1 cellular context compared by ENCODE assay signal in genomic region chr16:64950262-64950661, GRCh38.
TF ChIP-seq lines count a peak whose summit lies in the region.

No MANE protein-coding gene starts in this region.

TF ChIP-seq in GM23338, 12 proteins besides CTCF, POLR2A, EP300 and RAD21 (continued from another document):
- TF ChIP-seq, protein P1, sequence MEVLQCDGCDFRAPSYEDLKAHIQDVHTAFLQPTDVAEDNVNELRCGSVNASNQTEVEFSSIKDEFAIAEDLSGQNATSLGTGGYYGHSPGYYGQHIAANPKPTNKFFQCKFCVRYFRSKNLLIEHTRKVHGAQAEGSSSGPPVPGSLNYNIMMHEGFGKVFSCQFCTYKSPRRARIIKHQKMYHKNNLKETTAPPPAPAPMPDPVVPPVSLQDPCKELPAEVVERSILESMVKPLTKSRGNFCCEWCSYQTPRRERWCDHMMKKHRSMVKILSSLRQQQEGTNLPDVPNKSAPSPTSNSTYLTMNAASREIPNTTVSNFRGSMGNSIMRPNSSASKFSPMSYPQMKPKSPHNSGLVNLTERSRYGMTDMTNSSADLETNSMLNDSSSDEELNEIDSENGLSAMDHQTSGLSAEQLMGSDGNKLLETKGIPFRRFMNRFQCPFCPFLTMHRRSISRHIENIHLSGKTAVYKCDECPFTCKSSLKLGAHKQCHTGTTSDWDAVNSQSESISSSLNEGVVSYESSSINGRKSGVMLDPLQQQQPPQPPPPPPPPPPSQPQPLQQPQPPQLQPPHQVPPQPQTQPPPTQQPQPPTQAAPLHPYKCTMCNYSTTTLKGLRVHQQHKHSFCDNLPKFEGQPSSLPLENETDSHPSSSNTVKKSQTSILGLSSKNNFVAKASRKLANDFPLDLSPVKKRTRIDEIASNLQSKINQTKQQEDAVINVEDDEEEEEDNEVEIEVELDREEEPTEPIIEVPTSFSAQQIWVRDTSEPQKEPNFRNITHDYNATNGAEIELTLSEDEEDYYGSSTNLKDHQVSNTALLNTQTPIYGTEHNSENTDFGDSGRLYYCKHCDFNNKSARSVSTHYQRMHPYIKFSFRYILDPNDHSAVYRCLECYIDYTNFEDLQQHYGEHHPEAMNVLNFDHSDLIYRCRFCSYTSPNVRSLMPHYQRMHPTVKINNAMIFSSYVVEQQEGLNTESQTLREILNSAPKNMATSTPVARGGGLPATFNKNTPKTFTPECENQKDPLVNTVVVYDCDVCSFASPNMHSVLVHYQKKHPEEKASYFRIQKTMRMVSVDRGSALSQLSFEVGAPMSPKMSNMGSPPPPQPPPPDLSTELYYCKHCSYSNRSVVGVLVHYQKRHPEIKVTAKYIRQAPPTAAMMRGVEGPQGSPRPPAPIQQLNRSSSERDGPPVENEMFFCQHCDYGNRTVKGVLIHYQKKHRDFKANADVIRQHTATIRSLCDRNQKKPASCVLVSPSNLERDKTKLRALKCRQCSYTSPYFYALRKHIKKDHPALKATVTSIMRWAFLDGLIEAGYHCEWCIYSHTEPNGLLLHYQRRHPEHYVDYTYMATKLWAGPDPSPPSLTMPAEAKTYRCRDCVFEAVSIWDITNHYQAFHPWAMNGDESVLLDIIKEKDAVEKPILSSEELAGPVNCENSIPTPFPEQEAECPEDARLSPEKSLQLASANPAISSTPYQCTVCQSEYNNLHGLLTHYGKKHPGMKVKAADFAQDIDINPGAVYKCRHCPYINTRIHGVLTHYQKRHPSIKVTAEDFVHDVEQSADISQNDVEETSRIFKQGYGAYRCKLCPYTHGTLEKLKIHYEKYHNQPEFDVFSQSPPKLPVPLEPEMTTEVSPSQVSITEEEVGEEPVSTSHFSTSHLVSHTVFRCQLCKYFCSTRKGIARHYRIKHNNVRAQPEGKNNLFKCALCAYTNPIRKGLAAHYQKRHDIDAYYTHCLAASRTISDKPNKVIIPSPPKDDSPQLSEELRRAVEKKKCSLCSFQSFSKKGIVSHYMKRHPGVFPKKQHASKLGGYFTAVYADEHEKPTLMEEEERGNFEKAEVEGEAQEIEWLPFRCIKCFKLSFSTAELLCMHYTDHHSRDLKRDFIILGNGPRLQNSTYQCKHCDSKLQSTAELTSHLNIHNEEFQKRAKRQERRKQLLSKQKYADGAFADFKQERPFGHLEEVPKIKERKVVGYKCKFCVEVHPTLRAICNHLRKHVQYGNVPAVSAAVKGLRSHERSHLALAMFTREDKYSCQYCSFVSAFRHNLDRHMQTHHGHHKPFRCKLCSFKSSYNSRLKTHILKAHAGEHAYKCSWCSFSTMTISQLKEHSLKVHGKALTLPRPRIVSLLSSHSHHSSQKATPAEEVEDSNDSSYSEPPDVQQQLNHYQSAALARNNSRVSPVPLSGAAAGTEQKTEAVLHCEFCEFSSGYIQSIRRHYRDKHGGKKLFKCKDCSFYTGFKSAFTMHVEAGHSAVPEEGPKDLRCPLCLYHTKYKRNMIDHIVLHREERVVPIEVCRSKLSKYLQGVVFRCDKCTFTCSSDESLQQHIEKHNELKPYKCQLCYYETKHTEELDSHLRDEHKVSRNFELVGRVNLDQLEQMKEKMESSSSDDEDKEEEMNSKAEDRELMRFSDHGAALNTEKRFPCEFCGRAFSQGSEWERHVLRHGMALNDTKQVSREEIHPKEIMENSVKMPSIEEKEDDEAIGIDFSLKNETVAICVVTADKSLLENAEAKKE (CRISPR knock-in tag; IDR thresholded peaks at IDR 0.05): no peak
- TF ChIP-seq ZNF114 (CRISPR knock-in tag; IDR thresholded peaks at IDR 0.05): no peak
- no peak for TF ChIP-seq ETS1 (IDR thresholded peaks at IDR 0.05)
- no peak for TF ChIP-seq NANOG (IDR thresholded peaks at IDR 0.05; ENCODE audit: borderline replicate concordance)
- TF ChIP-seq STAT1 (IDR thresholded peaks at IDR 0.05; ENCODE audit: unreplicated experiment): no peak
- no peak for TF ChIP-seq ZNF331 (CRISPR knock-in tag; IDR thresholded peaks at IDR 0.05; ENCODE audit: low read depth)
- TF ChIP-seq EZH2 (IDR thresholded peaks at IDR 0.05; ENCODE audit: low read depth, unreplicated experiment): no peak
- no peak for TF ChIP-seq CREB1 (CRISPR knock-in tag; IDR thresholded peaks at IDR 0.05; ENCODE audit: low read depth)
